ENCODE assay signal across 2 cellular contexts in the genomic region with DNA sequence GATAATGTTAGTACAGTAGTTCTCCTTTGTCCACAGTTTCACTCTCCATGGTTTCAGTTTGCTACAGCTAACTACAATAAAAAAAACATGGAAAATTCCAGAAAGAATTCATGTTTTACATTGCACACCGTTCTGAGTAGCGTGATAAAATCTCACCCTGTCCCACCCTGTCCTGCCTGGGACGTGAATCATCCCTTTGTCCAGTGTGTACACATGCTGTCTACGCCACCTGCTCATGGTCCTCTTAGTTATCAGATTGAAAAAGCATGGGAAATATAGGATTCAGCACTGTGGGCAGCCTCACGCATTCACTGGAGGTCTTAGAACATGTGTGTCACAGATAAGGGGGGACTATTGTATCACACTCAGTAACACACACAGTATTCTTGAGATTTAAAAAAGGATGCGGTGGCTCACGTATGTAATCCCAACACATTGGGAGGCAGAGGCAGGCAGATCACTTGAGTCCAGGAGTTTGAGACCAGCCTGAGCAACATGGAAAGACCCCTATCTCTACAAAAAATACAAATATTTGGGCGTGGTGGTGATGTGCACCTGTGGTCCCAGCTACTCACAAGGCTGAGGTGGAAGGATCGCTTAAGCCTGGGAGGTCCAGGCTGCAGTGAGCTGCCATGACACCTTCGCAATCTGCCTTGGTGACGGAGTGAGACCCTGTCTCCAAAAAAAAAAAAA.
TF ChIP-seq lines count a peak whose summit lies in the region.

No MANE protein-coding gene starts in this region.

TF ChIP-seq in A549, 52 proteins besides CTCF, POLR2A, EP300 and RAD21:
- TF ChIP-seq FOSL2 (IDR thresholded peaks at IDR 0.05) = no peak
- peak; percentile 32 for TF ChIP-seq FOSL2 (CRISPR knock-in tag; IDR thresholded peaks at IDR 0.05)
- TF ChIP-seq GATA3 (IDR thresholded peaks at IDR 0.05; ENCODE audit: borderline replicate concordance) = peak; percentile 83
- no peak for TF ChIP-seq ZNF302 (CRISPR knock-in tag; IDR thresholded peaks at IDR 0.05)
- TF ChIP-seq EHF (CRISPR knock-in tag; IDR thresholded peaks at IDR 0.05) = no peak
- TF ChIP-seq MAX (IDR thresholded peaks at IDR 0.05) = peak; percentile 66

TF ChIP-seq in K562, 482 proteins besides CTCF, POLR2A, EP300 and RAD21:
- peak; percentile 71 for TF ChIP-seq SOX6 (IDR thresholded peaks at IDR 0.05)
- TF ChIP-seq, protein P1, sequence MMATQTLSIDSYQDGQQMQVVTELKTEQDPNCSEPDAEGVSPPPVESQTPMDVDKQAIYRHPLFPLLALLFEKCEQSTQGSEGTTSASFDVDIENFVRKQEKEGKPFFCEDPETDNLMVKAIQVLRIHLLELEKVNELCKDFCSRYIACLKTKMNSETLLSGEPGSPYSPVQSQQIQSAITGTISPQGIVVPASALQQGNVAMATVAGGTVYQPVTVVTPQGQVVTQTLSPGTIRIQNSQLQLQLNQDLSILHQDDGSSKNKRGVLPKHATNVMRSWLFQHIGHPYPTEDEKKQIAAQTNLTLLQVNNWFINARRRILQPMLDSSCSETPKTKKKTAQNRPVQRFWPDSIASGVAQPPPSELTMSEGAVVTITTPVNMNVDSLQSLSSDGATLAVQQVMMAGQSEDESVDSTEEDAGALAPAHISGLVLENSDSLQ (IDR thresholded peaks at IDR 0.05) = no peak
- no peak for TF ChIP-seq HNRNPH1 (optimal IDR thresholded peaks at IDR 0.05; ENCODE audit: low read depth, low read length)
- no peak for TF ChIP-seq POLR2B (IDR thresholded peaks at IDR 0.05; ENCODE audit: low read depth, partially characterized antibody)
- TF ChIP-seq CEBPG (CRISPR knock-in tag; IDR thresholded peaks at IDR 0.05) = no peak
- no peak for TF ChIP-seq CEBPG (tag; conservative IDR thresholded peaks at IDR 0.05 in 1 of 2, IDR thresholded peaks at IDR 0.05 in 1 of 2)
- no peak for TF ChIP-seq ZNF764 (CRISPR knock-in tag; IDR thresholded peaks at IDR 0.05; ENCODE audit: low read depth)
- no peak for TF ChIP-seq RFX5 (IDR thresholded peaks at IDR 0.05; ENCODE audit: low read depth, low read length)
- TF ChIP-seq ZNF311 (CRISPR knock-in tag; IDR thresholded peaks at IDR 0.05) = no peak
- no peak for TF ChIP-seq MAFK (IDR thresholded peaks at IDR 0.05; ENCODE audit: low read length)
- peak; percentile 16 for TF ChIP-seq MEIS2 (IDR thresholded peaks at IDR 0.05; ENCODE audit: partially characterized antibody)
- TF ChIP-seq, protein P2, sequence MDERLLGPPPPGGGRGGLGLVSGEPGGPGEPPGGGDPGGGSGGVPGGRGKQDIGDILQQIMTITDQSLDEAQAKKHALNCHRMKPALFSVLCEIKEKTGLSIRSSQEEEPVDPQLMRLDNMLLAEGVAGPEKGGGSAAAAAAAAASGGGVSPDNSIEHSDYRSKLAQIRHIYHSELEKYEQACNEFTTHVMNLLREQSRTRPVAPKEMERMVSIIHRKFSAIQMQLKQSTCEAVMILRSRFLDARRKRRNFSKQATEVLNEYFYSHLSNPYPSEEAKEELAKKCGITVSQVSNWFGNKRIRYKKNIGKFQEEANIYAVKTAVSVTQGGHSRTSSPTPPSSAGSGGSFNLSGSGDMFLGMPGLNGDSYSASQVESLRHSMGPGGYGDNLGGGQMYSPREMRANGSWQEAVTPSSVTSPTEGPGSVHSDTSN (CRISPR knock-in tag; IDR thresholded peaks at IDR 0.05; ENCODE audit: low read depth) = no peak
- TF ChIP-seq, protein P2 (tag; conservative IDR thresholded peaks at IDR 0.05; ENCODE audit: low read depth) = no peak
- TF ChIP-seq ZNF512 (tag; IDR thresholded peaks at IDR 0.05) = no peak
- TF ChIP-seq FOXO4 (CRISPR knock-in tag; IDR thresholded peaks at IDR 0.05) = no peak
- TF ChIP-seq GTF2A2 (tag; IDR thresholded peaks at IDR 0.05) = no peak
- TF ChIP-seq RUNX1 (IDR thresholded peaks at IDR 0.05; ENCODE audit: low read depth) = no peak
- no peak for TF ChIP-seq ZNF699 (CRISPR knock-in tag; IDR thresholded peaks at IDR 0.05; ENCODE audit: insufficient replicate concordance)
- TF ChIP-seq SAFB (IDR thresholded peaks at IDR 0.05; ENCODE audit: borderline replicate concordance, low read depth, low read length) = no peak
- TF ChIP-seq BDP1 (IDR thresholded peaks at IDR 0.05; ENCODE audit: insufficient read depth, insufficient read length) = no peak
- no peak for TF ChIP-seq ZBTB7A (IDR thresholded peaks at IDR 0.05; ENCODE audit: borderline replicate concordance, control insufficient read depth, low read depth, low read length)
- TF ChIP-seq HMG20B (CRISPR knock-in tag; IDR thresholded peaks at IDR 0.05) = no peak
- TF ChIP-seq ZNF436 (CRISPR knock-in tag; IDR thresholded peaks at IDR 0.05) = no peak
- no peak for TF ChIP-seq ZFX (CRISPR knock-in tag; IDR thresholded peaks at IDR 0.05)
- no peak for TF ChIP-seq KDM5B (IDR thresholded peaks at IDR 0.05; ENCODE audit: insufficient replicate concordance, low read depth, low read length)
- no peak for TF ChIP-seq POLR3A (IDR thresholded peaks at IDR 0.05; ENCODE audit: borderline replicate concordance, extremely low read depth, insufficient read depth, insufficient read length)
- no peak for TF ChIP-seq ZSCAN32 (CRISPR knock-in tag; IDR thresholded peaks at IDR 0.05)
- TF ChIP-seq ARID1B (IDR thresholded peaks at IDR 0.05) = no peak
- no peak for TF ChIP-seq ZNF551 (CRISPR knock-in tag; IDR thresholded peaks at IDR 0.05)
- no peak for TF ChIP-seq PURB (CRISPR knock-in tag; IDR thresholded peaks at IDR 0.05; ENCODE audit: low read depth)
- no peak for TF ChIP-seq TCF3 (CRISPR knock-in tag; IDR thresholded peaks at IDR 0.05)
- TF ChIP-seq ZBED1 (IDR thresholded peaks at IDR 0.05) = no peak
- no peak for TF ChIP-seq ZNF717 (CRISPR knock-in tag; IDR thresholded peaks at IDR 0.05)
- TF ChIP-seq FOXA3 (CRISPR knock-in tag; conservative IDR thresholded peaks at IDR 0.05 in 1 of 2, IDR thresholded peaks at IDR 0.05 in 1 of 2) = 0 out of 4 replicates have a peak, but pooled peaks of 1 of the 2 experiments have one; percentile 15
- no peak for TF ChIP-seq ZNF785 (CRISPR knock-in tag; IDR thresholded peaks at IDR 0.05)
- TF ChIP-seq, protein P3, sequence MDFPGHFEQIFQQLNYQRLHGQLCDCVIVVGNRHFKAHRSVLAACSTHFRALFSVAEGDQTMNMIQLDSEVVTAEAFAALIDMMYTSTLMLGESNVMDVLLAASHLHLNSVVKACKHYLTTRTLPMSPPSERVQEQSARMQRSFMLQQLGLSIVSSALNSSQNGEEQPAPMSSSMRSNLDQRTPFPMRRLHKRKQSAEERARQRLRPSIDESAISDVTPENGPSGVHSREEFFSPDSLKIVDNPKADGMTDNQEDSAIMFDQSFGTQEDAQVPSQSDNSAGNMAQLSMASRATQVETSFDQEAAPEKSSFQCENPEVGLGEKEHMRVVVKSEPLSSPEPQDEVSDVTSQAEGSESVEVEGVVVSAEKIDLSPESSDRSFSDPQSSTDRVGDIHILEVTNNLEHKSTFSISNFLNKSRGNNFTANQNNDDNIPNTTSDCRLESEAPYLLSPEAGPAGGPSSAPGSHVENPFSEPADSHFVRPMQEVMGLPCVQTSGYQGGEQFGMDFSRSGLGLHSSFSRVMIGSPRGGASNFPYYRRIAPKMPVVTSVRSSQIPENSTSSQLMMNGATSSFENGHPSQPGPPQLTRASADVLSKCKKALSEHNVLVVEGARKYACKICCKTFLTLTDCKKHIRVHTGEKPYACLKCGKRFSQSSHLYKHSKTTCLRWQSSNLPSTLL (IDR thresholded peaks at IDR 0.05) = no peak
- no peak for TF ChIP-seq NFYB (IDR thresholded peaks at IDR 0.05; ENCODE audit: extremely low read depth, insufficient read length)
- TF ChIP-seq NFIX (CRISPR knock-in tag; IDR thresholded peaks at IDR 0.05; ENCODE audit: low read depth) = no peak
- no peak for TF ChIP-seq SNRNP70 (optimal IDR thresholded peaks at IDR 0.05; ENCODE audit: low read depth, low read length)
- 0 out of 2 replicates have a peak, but pooled peaks have one; percentile 12 for TF ChIP-seq TEAD4 (IDR thresholded peaks at IDR 0.05; ENCODE audit: low read length)
- no peak for TF ChIP-seq TEAD4 (CRISPR knock-in tag; IDR thresholded peaks at IDR 0.05; ENCODE audit: borderline replicate concordance)
- no peak for TF ChIP-seq HDAC8 (tag; IDR thresholded peaks at IDR 0.05)
- TF ChIP-seq CREB3 (tag; conservative IDR thresholded peaks at IDR 0.05; ENCODE audit: low read depth) = no peak
- TF ChIP-seq CBFA2T3 (IDR thresholded peaks at IDR 0.05) = peak; percentile 40
- TF ChIP-seq NCOR1 (IDR thresholded peaks at IDR 0.05) = no peak
